ENCODE assay signal across 1 cellular context in genomic region chr10:29851241-29851640, GRCh38.
TF ChIP-seq lines count a peak whose summit lies in the region.

No MANE protein-coding gene starts in this region.

TF ChIP-seq in IMR-90, 13 proteins besides CTCF, POLR2A, EP300 and RAD21 (continued from another document):
- TF ChIP-seq FOS (IDR thresholded peaks at IDR 0.05; ENCODE audit: low read depth, low read length) (no peak), ELK1 (IDR thresholded peaks at IDR 0.05; ENCODE audit: borderline replicate concordance, low read depth, low read length) (no peak), CHD1 (IDR thresholded peaks at IDR 0.05; ENCODE audit: low read depth, low read length) (no peak), USF2 (IDR thresholded peaks at IDR 0.05; ENCODE audit: low read depth, low read length) (no peak), RFX5 (IDR thresholded peaks at IDR 0.05; ENCODE audit: low read depth, low read length) (no peak), RCOR1 (IDR thresholded peaks at IDR 0.05; ENCODE audit: insufficient replicate concordance, low read length) (no peak)
